Comparison of ENCODE assay signal across 10 cellular contexts in genomic region chr3:9600597-9600996, GRCh38. TPM values are rescaled to one million over a fixed set of nuclear protein-coding genes. Genes with fewer than 3 reads are reported as not detected.
DNase-seq lines count a peak whose midpoint lies in the region; ATAC-seq and TF ChIP-seq lines count a peak whose summit lies in the region.
"Had no signal": no experiment of that assay in that cellular context is flagged by ENCODE, and none has a peak within 500 bp of the region (broad histone marks: within the 10 kb centered on the region; RNA-seq: fewer than 3 reads in every experiment).

No MANE protein-coding gene starts in this region.

- POLR2A ChIA-PET in IMR-90 (lab: Charles Lee; ENCODE audit: unreplicated experiment), result no interaction called here

- no peak overlapping the region for H2AK9ac ChIP-seq in IMR-90 (replicated peaks; ENCODE audit: low read depth, low read length, poor library complexity)

- DNase-seq in IMR-90 (no peak), Right ventricle myocardium superior (peak; percentile 69), HPDE6-E6E7 (ENCODE audit: extremely low spot score) (no peak), NCI-H748 treated with DMSO at 0.1 percent for 48 hours (lab: John Stamatoyannopoulos, UW) (no peak)
- peak; percentile 5 for DNase-seq in stimulated activated CD8-positive, alpha-beta memory T cell treated with anti-CD3 and anti-CD28 coated beads, Interleukin-15, amount 100 ng/mL, for 48 hours (ENCODE audit: low read depth in 2 of 2)
- no peak for DNase-seq in stimulated activated naive CD4-positive, alpha-beta T cell (lab: John Stamatoyannopoulos, UW)

- no peak overlapping the region for H2BK5ac ChIP-seq in IMR-90 (ENCODE audit: low read depth, low read length, poor library complexity, severe bottlenecking)

- dilution Hi-C loops in IMR-90 (cut with HindIII; ENCODE audit: low sequenced_read_pairs, unreplicated experiment), result no loop called here

- H4K8ac ChIP-seq in IMR-90 (ENCODE audit: low read depth in 2 of 2, low read length in 2 of 2), result no peak overlapping the region

- TF ChIP-seq RAD21 in IMR-90 (IDR thresholded peaks at IDR 0.05; ENCODE audit: low read length), result no peak

- no peaks in the 10 kb centered on the region for H3K79me1 ChIP-seq in IMR-90 (ENCODE audit: low read depth in 1 of 2, low read length in 2 of 2)

- no peak overlapping the region for H3K14ac ChIP-seq in IMR-90 (replicated peaks; ENCODE audit: low read depth, low read length)

- no peak overlapping the region for H4K91ac ChIP-seq in IMR-90 (ENCODE audit: insufficient read depth, low read depth, low read length)

- H4K20me1 ChIP-seq in IMR-90 (ENCODE audit: insufficient read depth, low read length), result no peaks in the 10 kb centered on the region

- ATAC-seq in IMR-90 (ENCODE audit: low read depth), result peak; percentile 69
- ATAC-seq in Right ventricle myocardium superior (ENCODE audit: poor library complexity), result peak; percentile 97
- no peak for ATAC-seq in GM18498 (IDR thresholded peaks at IDR 0.05; ENCODE audit: unreplicated experiment)

- no peak overlapping the region for H3K4me3 ChIP-seq in IMR-90 (ENCODE audit: insufficient read depth, low read depth, low read length)
- H3K4me3 ChIP-seq: SK-N-MC had no signal

- H2AFZ ChIP-seq in IMR-90 (replicated peaks; ENCODE audit: low read length, poor library complexity), result peak overlapping the region; percentile 77

- H3K9me1 ChIP-seq in IMR-90 (ENCODE audit: insufficient read depth, low read length), result no peaks in the 10 kb centered on the region

- H3K27me3 ChIP-seq in IMR-90 (ENCODE audit: control insufficient read depth, insufficient read depth, low read length), result no peaks in the 10 kb centered on the region

- no peak overlapping the region for H3K4me2 ChIP-seq in IMR-90 (ENCODE audit: low read depth, low read length)

- WGBS in IMR-90 (ENCODE audit: extremely low coverage in 2 of 2, insufficient read length in 1 of 2), 2 experiments, result 8% methylated on average over 16 of the region's 42 CpGs; no CpG with 5 or more reads in 1 of the 2 experiments

- H3K23ac ChIP-seq in IMR-90 (ENCODE audit: low read depth, low read length), result no peak overlapping the region

- H2BK120ac ChIP-seq in IMR-90 (ENCODE audit: low read depth, low read length), result no peak overlapping the region

- no peak overlapping the region for H2BK15ac ChIP-seq in IMR-90 (ENCODE audit: low read depth, low read length)

- H2BK20ac ChIP-seq in IMR-90 (ENCODE audit: low read depth, low read length), result no peak overlapping the region

- H3K36me3 ChIP-seq in IMR-90 (ENCODE audit: control insufficient read depth, insufficient read depth, low read length), result no peaks in the 10 kb centered on the region

- in situ Hi-C loops in IMR-90 (cut with MboI; ENCODE audit: low sequenced_read_pairs), result no loop called here

- no peak overlapping the region for H2AK5ac ChIP-seq in IMR-90 (ENCODE audit: low read depth, low read length)

- CTCF ChIA-PET in IMR-90 (lab: Yijun Ruan, JAX), result interaction anchor here (0.6 kb wide), 1 partner anchor 8 kb away, joined by 6 read pairs; no protein-coding TSS in a partner anchor

- TF ChIP-seq POLR2A in IMR-90 (IDR thresholded peaks at IDR 0.05; ENCODE audit: low read depth, low read length), result no peak

- H4K5ac ChIP-seq in IMR-90 (ENCODE audit: low read depth, low read length), result no peak overlapping the region

- H3K27ac ChIP-seq in IMR-90 (ENCODE audit: insufficient read depth, low read length) (no peak overlapping the region), VCaP (peak overlapping the region; percentile 58)
- H3K27ac ChIP-seq: SK-N-MC had no signal

- intact Hi-C loops in IMR-90 (cut with micrococcal nuclease), result no loop called here
- intact Hi-C loops in Right ventricle myocardium superior (cut with DNase I), result no loop called here

- no peaks in the 10 kb centered on the region for H3K4me1 ChIP-seq in IMR-90 (ENCODE audit: control insufficient read depth, insufficient read depth, low read length)

- no TSS peak for BruUV-seq in IMR-90 (replicated peaks; lab: Mats Ljungman, UMichigan)

- TF ChIP-seq CTCF in IMR-90 (conservative IDR thresholded peaks at IDR 0.05; ENCODE audit: low read depth, low read length), result no peak
- peak; percentile 30 for TF ChIP-seq CTCF in VCaP (conservative IDR thresholded peaks at IDR 0.05)

- H3K18ac ChIP-seq in IMR-90 (ENCODE audit: low read depth, low read length), result no peak overlapping the region

- no peaks in the 10 kb centered on the region for H3K9me3 ChIP-seq in IMR-90 (ENCODE audit: control insufficient read depth, insufficient read depth, low read length)

- H3K9ac ChIP-seq in IMR-90 (ENCODE audit: low read depth, low read length), result no peak overlapping the region

- no peak overlapping the region for H3K4ac ChIP-seq in IMR-90 (ENCODE audit: low read depth, low read length)

- H3K56ac ChIP-seq in IMR-90 (ENCODE audit: extremely low read depth, insufficient read depth, low read length), result no peak overlapping the region

TF ChIP-seq in IMR-90, 13 proteins besides CTCF, POLR2A, EP300 and RAD21:
- TF ChIP-seq, protein P1, sequence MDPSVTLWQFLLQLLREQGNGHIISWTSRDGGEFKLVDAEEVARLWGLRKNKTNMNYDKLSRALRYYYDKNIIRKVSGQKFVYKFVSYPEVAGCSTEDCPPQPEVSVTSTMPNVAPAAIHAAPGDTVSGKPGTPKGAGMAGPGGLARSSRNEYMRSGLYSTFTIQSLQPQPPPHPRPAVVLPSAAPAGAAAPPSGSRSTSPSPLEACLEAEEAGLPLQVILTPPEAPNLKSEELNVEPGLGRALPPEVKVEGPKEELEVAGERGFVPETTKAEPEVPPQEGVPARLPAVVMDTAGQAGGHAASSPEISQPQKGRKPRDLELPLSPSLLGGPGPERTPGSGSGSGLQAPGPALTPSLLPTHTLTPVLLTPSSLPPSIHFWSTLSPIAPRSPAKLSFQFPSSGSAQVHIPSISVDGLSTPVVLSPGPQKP (IDR thresholded peaks at IDR 0.05; ENCODE audit: borderline replicate concordance, low read depth, low read length), result no peak
- no peak for TF ChIP-seq CEBPB (IDR thresholded peaks at IDR 0.05; ENCODE audit: low read depth, low read length)
- TF ChIP-seq, protein P2, sequence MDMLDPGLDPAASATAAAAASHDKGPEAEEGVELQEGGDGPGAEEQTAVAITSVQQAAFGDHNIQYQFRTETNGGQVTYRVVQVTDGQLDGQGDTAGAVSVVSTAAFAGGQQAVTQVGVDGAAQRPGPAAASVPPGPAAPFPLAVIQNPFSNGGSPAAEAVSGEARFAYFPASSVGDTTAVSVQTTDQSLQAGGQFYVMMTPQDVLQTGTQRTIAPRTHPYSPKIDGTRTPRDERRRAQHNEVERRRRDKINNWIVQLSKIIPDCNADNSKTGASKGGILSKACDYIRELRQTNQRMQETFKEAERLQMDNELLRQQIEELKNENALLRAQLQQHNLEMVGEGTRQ (IDR thresholded peaks at IDR 0.05; ENCODE audit: low read depth, low read length), result no peak
- TF ChIP-seq SMC3 (IDR thresholded peaks at IDR 0.05; ENCODE audit: low read depth, low read length), result no peak
- TF ChIP-seq NFE2L2 (IDR thresholded peaks at IDR 0.05; ENCODE audit: low read depth, low read length), result no peak
- no peak for TF ChIP-seq MAFK (IDR thresholded peaks at IDR 0.05; ENCODE audit: low read depth, low read length)

RNA-seq across cellular contexts. Expression of gene LHFPL4, which starts 47.0 kb away (rescaled TPM):
- total RNA-seq in IMR-90 (2012; rRNA removed) (not detected in 2 replicates), Right ventricle myocardium superior (not detected)
- polyA plus RNA-seq in IMR-90 (2012; rRNA removed), result not detected in 2 replicates
- polyA plus RNA-seq in IMR-90 (2012; cell fraction: cytosol; rRNA removed), result 0.01 TPM in 1 of 2 replicates, not detected in the other
- 0.01 TPM in 1 of 2 replicates, not detected in the other for polyA plus RNA-seq in IMR-90 (2012; cell fraction: nucleus; rRNA removed; ENCODE audit: low replicate concordance)
- total RNA-seq: glomerular endothelial cell had no signal

RNA-seq across cellular contexts. Expression of gene MTMR14, which starts 48.7 kb away (rescaled TPM):
- total RNA-seq in IMR-90 (2012; rRNA removed) (38.3 and 41.4 TPM in 2 replicates), Right ventricle myocardium superior (40.6 TPM)
- polyA plus RNA-seq in IMR-90 (2012; rRNA removed), result 22.3 and 22.7 TPM in 2 replicates
- 14.4 and 18.4 TPM in 2 replicates for polyA plus RNA-seq in IMR-90 (2012; cell fraction: cytosol; rRNA removed)
- 28.4 and 32.4 TPM in 2 replicates for polyA plus RNA-seq in IMR-90 (2012; cell fraction: nucleus; rRNA removed; ENCODE audit: low replicate concordance)

Comparison
In these comparisons a context has a peak if more than half of its experiments do, and no peak if none do; other contexts are left out.
1. DNase-seq: peak in Right ventricle myocardium superior (single experiment) and stimulated activated CD8-positive, alpha-beta memory T cell treated with anti-CD3 and anti-CD28 coated beads, Interleukin-15, amount 100 ng/mL, for 48 hours (2 of 2); none in IMR-90 (single experiment), stimulated activated naive CD4-positive, alpha-beta T cell (0 of 6), HPDE6-E6E7 (single experiment) and NCI-H748 treated with DMSO at 0.1 percent for 48 hours (single experiment).